ENCODE assay signal across 8 cellular contexts in genomic region chr10:100186253-100186780, GRCh38. TPM values are rescaled to one million over a fixed set of nuclear protein-coding genes. Genes with fewer than 3 reads are reported as not detected.
DNase-seq lines count a peak whose midpoint lies in the region; ATAC-seq, FAIRE-seq and TF ChIP-seq lines count a peak whose summit lies in the region.

No MANE protein-coding gene starts in this region.

- SMC1A ChIA-PET in GM12878 (lab: Charles Lee; ENCODE audit: uncharacterized antibody, unreplicated experiment) = no interaction called here

- peak overlapping the region; percentile 91 to 99 (median 95) for H3K4me3 Mint-ChIP-seq in immature natural killer cell

- CTCF ChIA-PET in GM12878 (lab: Yijun Ruan, JAX) = no interaction called here

- H3K4me1 Mint-ChIP-seq in immature natural killer cell = peaks cover 36 to 51% of the 10 kb centered on the region in 2 donors

- H4K20me1 ChIP-seq in GM12878 (ENCODE audit: control insufficient read depth, insufficient read depth) = no peaks in the 10 kb centered on the region

- H3K36me3 Mint-ChIP-seq in immature natural killer cell = peaks cover 7 to 19% (median 9%) of the 10 kb centered on the region in 3 donors

- H3K4me3 ChIP-seq in ACC112 (ENCODE audit: low read depth, low read length) = peak overlapping the region; percentile 92
- peak overlapping the region; percentile 91 for H3K4me3 ChIP-seq in GM12878

- TSS peak; percentile 94 for BruUV-seq in GM12878 (replicated peaks; lab: Mats Ljungman, UMichigan)

- H3K9ac ChIP-seq in GM12878 (ENCODE audit: control insufficient read depth, insufficient read depth, low read length) = peak overlapping the region; percentile 80

- H3K4me1 ChIP-seq in ACC112 (ENCODE audit: control insufficient read depth, insufficient read depth, low read length, unreplicated experiment) (peaks cover 29% of the 10 kb centered on the region), GM12878 (ENCODE audit: control insufficient read depth, insufficient read depth, low read length) (no peaks in the 10 kb centered on the region)

- peak overlapping the region; percentile 59 for H3K27ac ChIP-seq in ACC112 (ENCODE audit: low read depth, low read length)
- H3K27ac ChIP-seq in GM12878 (ENCODE audit: control insufficient read depth, insufficient read depth) = peak overlapping the region; percentile 83

- H3K27ac Mint-ChIP-seq in immature natural killer cell = peak overlapping the region; percentile 84 to 96 (median 94)

- POLR2A ChIA-PET in GM12878 (lab: Charles Lee) = no interaction called here

- peaks cover 14% of the 10 kb centered on the region for H3K36me3 ChIP-seq in ACC112 (ENCODE audit: insufficient read depth, low read length)
- peaks cover 4 to 7% of the 10 kb centered on the region in 2 experiments; a peak in 3 of 4 replicates for H3K36me3 ChIP-seq in GM12878 (ENCODE audit: control insufficient read depth in 2 of 2, insufficient read depth in 2 of 2, low read length in 1 of 2)

- no peak for TF ChIP-seq CTCF in GM12878 (IDR thresholded peaks at IDR 0.05 in 2 of 3, conservative IDR thresholded peaks at IDR 0.05 in 1 of 3; ENCODE audit: control insufficient read depth in 2 of 3, extremely low read depth in 1 of 3, insufficient read depth in 1 of 3, low read depth in 3 of 3, low read length in 3 of 3)

- peaks cover 0 to 12% (median 2%) of the 10 kb centered on the region in 3 donors for H3K27me3 Mint-ChIP-seq in immature natural killer cell (ENCODE audit: low read depth in 3 of 3)

- no peaks in the 10 kb centered on the region for H3K9me3 Mint-ChIP-seq in immature natural killer cell

- in situ Hi-C loops in GM12878 (cut with MboI) = no loop called here

- no peak for TF ChIP-seq RAD21 in GM12878 (IDR thresholded peaks at IDR 0.05; ENCODE audit: insufficient read depth, low read depth, low read length)

- no peak; a peak in 1 of 4 replicates for TF ChIP-seq EP300 in GM12878 (IDR thresholded peaks at IDR 0.05; ENCODE audit: borderline replicate concordance in 1 of 2, control insufficient read depth in 1 of 2, low read depth in 2 of 2, low read length in 2 of 2)

- RAD21 ChIA-PET in GM12878 (lab: Charles Lee; ENCODE audit: unreplicated experiment) = no interaction called here

- no peak for TF ChIP-seq POLR2A in GM12878 (IDR thresholded peaks at IDR 0.05; ENCODE audit: low read depth, low read length)

- ATAC-seq in HG02678 (IDR thresholded peaks at IDR 0.05; ENCODE audit: unreplicated experiment) = peak; percentile 49
- peak; percentile 70 for ATAC-seq in GM12878

- H3K27me3 ChIP-seq in ACC112 (ENCODE audit: insufficient read depth, low read length) (no peaks in the 10 kb centered on the region), GM12878 (replicated peaks in 1 of 2; ENCODE audit: control insufficient read depth in 2 of 2, insufficient read depth in 2 of 2, low read length in 1 of 2) (no peaks in the 10 kb centered on the region)

- peak overlapping the region; percentile 90 for H3K4me2 ChIP-seq in GM12878 (ENCODE audit: control insufficient read depth, insufficient read depth)

- 2% methylated on average over 14 of the region's 14 CpGs for WGBS in GM12878 (ENCODE audit: insufficient coverage, insufficient replicate concordance, low lambda C conversion rate, missing lambda C conversion rate)

- DNase-seq in GM03348 (ENCODE audit: low spot score) = peak; percentile 58
- peak; percentile 77 for DNase-seq in NCI-H2171 treated with DMSO at 0.1 percent for 48 hours (lab: John Stamatoyannopoulos, UW)
- peak; percentile 44 for DNase-seq in GM12878 (ENCODE audit: low read depth, low spot score)
- DNase-seq in immature natural killer cell = no peak
- peak; percentile 36 for DNase-seq in stimulated activated naive CD4-positive, alpha-beta T cell treated with Interleukin-2 at 50 U/mL for 16 hours (lab: John Stamatoyannopoulos, UW)
- DNase-seq in NCI-H2107 treated with DMSO at 0.1 percent for 48 hours (lab: John Stamatoyannopoulos, UW; ENCODE audit: unreplicated experiment) = no peak

- no peak for FAIRE-seq in GM12878 (lab: Jason Lieb, UNC)

- H2AFZ ChIP-seq in ACC112 (ENCODE audit: low read length, unreplicated experiment) (peak overlapping the region; percentile 71), GM12878 (ENCODE audit: control insufficient read depth, low read depth, low read length) (peak overlapping the region; percentile 83)

- H3K79me2 ChIP-seq in ACC112 (ENCODE audit: control insufficient read depth, insufficient read depth, low read length, unreplicated experiment) = peaks cover 58% of the 10 kb centered on the region
- H3K79me2 ChIP-seq in GM12878 (ENCODE audit: control insufficient read depth, insufficient read depth, low read length) = peaks cover 47% of the 10 kb centered on the region

- intact Hi-C loops in GM12878 (cut with micrococcal nuclease; ENCODE audit: unreplicated experiment) = loop anchor here (10.0 kb wide), 2 partner anchors 212 to 342 kb away; no protein-coding TSS in a partner anchor

- no peaks in the 10 kb centered on the region for H3K9me3 ChIP-seq in GM12878 (replicated peaks; ENCODE audit: control insufficient read depth, insufficient read depth, low read length)

TF ChIP-seq in GM12878, 131 proteins besides CTCF, POLR2A, EP300 and RAD21 (continues in another document):
- no peak; the same call in 1 of the 2 replicates for TF ChIP-seq ZNF207 (IDR thresholded peaks at IDR 0.05; ENCODE audit: borderline replicate concordance)
- TF ChIP-seq GABPA (IDR thresholded peaks at IDR 0.05; ENCODE audit: low read depth) = 0 out of 2 replicates have a peak, but pooled peaks have one; percentile 30
- TF ChIP-seq MTA3 (IDR thresholded peaks at IDR 0.05; ENCODE audit: borderline replicate concordance, low read length) = 0 out of 2 replicates have a peak, but pooled peaks have one; percentile 30
- no peak for TF ChIP-seq TCF12 (IDR thresholded peaks at IDR 0.05; ENCODE audit: low read depth, low read length)
- no peak for TF ChIP-seq GATAD2B (conservative IDR thresholded peaks at IDR 0.05; ENCODE audit: low read depth)
- TF ChIP-seq LARP7 (IDR thresholded peaks at IDR 0.05) = no peak
- TF ChIP-seq, protein P1, sequence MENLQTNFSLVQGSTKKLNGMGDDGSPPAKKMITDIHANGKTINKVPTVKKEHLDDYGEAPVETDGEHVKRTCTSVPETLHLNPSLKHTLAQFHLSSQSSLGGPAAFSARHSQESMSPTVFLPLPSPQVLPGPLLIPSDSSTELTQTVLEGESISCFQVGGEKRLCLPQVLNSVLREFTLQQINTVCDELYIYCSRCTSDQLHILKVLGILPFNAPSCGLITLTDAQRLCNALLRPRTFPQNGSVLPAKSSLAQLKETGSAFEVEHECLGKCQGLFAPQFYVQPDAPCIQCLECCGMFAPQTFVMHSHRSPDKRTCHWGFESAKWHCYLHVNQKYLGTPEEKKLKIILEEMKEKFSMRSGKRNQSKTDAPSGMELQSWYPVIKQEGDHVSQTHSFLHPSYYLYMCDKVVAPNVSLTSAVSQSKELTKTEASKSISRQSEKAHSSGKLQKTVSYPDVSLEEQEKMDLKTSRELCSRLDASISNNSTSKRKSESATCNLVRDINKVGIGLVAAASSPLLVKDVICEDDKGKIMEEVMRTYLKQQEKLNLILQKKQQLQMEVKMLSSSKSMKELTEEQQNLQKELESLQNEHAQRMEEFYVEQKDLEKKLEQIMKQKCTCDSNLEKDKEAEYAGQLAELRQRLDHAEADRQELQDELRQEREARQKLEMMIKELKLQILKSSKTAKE (IDR thresholded peaks at IDR 0.05; ENCODE audit: low read depth, poor library complexity, severe bottlenecking) = peak; percentile 35
- no peak for TF ChIP-seq NBN (IDR thresholded peaks at IDR 0.05)

RNA-seq across cellular contexts. Expression of gene ERLIN1, which starts 0.5 kb away (rescaled TPM):
- total RNA-seq in GM12878 (2013; cell fraction: nucleolus; rRNA removed) = 14.7 and 19.5 TPM in 2 replicates
- total RNA-seq in GM12878 (2014; rRNA removed) (11.2 and 11.7 TPM in 2 replicates), GM12878 (2014; rRNA removed; fragmentation: Illumina TruSeq; extraction: Trizol) (9.0 and 9.5 TPM in 2 replicates), GM12878 (2021) (12.2 and 12.6 TPM in 2 replicates)
- polyA plus RNA-seq in GM12878 (2011; ENCODE audit: low read depth) = 4.8 TPM
- polyA plus RNA-seq in GM12878 (2011; rRNA removed) (18.9 and 21.8 TPM in 2 replicates), GM12878 (2014; fragmentation: Illumina TruSeq; extraction: Trizol) (17.9 and 18.7 TPM in 2 replicates), GM12878 (2014; fragmentation: Nextera tagmentation; extraction: Ambion mirVana) (1 to 10 TPM; 4.9 to 5.8 TPM), GM12878 (2014; rRNA removed) (11.7 and 13.4 TPM in 2 replicates), GM12878 (2016; fragmentation: Nextera tagmentation; extraction: Ambion mirVana) (10 to 100 TPM; 20.6 to 21.7 TPM), immature natural killer cell (10 to 100 TPM in 1 of 3 donors, 1 to 10 TPM in 2; 3.8 to 11.0 (median 9.6) TPM)
- polyA plus RNA-seq in GM12878 (2011; cell fraction: cytosol; rRNA removed) = 11.4 and 12.9 TPM in 2 replicates
- 12.8 and 15.4 TPM in 2 replicates for polyA plus RNA-seq in GM12878 (2011; cell fraction: nucleus; rRNA removed)
- 6.9 and 12.1 TPM in 2 replicates for polyA plus RNA-seq in GM12878 (2012)
- 12.3 and 13.5 TPM in 2 replicates for polyA minus RNA-seq in GM12878 (2011; rRNA and poly(A)+ RNA removed)
- 3.5 and 5.4 TPM in 2 replicates for polyA minus RNA-seq in GM12878 (2011; cell fraction: cytosol; rRNA and poly(A)+ RNA removed)
- 5.0 and 7.2 TPM in 2 replicates for polyA minus RNA-seq in GM12878 (2011; cell fraction: nucleus; rRNA and poly(A)+ RNA removed)

RNA-seq across cellular contexts. Expression of gene CHUK, which starts 43.1 kb away (rescaled TPM):
- 22.9 and 23.8 TPM in 2 replicates for total RNA-seq in GM12878 (2013; cell fraction: nucleolus; rRNA removed)
- total RNA-seq in GM12878 (2014; rRNA removed) (25.1 and 29.4 TPM in 2 replicates), GM12878 (2014; rRNA removed; fragmentation: Illumina TruSeq; extraction: Trizol) (29.2 TPM in 2 replicates), GM12878 (2021) (20.4 and 21.2 TPM in 2 replicates)
- polyA plus RNA-seq in GM12878 (2011; ENCODE audit: low read depth) = 5.3 TPM
- polyA plus RNA-seq in GM12878 (2011; rRNA removed) (25.7 and 35.0 TPM in 2 replicates), GM12878 (2014; fragmentation: Illumina TruSeq; extraction: Trizol) (31.4 and 42.6 TPM in 2 replicates), GM12878 (2014; fragmentation: Nextera tagmentation; extraction: Ambion mirVana) (10 to 100 TPM in 1 of 2 experiments, 1 to 10 TPM in 1; 8.7 to 10.6 TPM), GM12878 (2014; rRNA removed) (15.6 and 18.2 TPM in 2 replicates), GM12878 (2016; fragmentation: Nextera tagmentation; extraction: Ambion mirVana) (10 to 100 TPM; 28.4 to 29.9 TPM), immature natural killer cell (10 to 100 TPM in 2 of 3 donors, 1 to 10 TPM in 1; 8.0 to 19.0 (median 15.0) TPM)
- polyA plus RNA-seq in GM12878 (2011; cell fraction: cytosol; rRNA removed) = 8.2 and 8.9 TPM in 2 replicates
- polyA plus RNA-seq in GM12878 (2011; cell fraction: nucleus; rRNA removed) = 11.1 and 16.7 TPM in 2 replicates
- polyA plus RNA-seq in GM12878 (2012) = 8.7 and 8.9 TPM in 2 replicates
- 15.3 and 24.1 TPM in 2 replicates for polyA minus RNA-seq in GM12878 (2011; rRNA and poly(A)+ RNA removed)
- 6.1 and 7.9 TPM in 2 replicates for polyA minus RNA-seq in GM12878 (2011; cell fraction: cytosol; rRNA and poly(A)+ RNA removed)
- 8.1 and 13.1 TPM in 2 replicates for polyA minus RNA-seq in GM12878 (2011; cell fraction: nucleus; rRNA and poly(A)+ RNA removed)

Comparison
In these comparisons a context has a peak if more than half of its experiments do, and no peak if none do; other contexts are left out.
1. DNase-seq: peak in GM03348 (single experiment), NCI-H2171 treated with DMSO at 0.1 percent for 48 hours (single experiment), GM12878 (single experiment) and stimulated activated naive CD4-positive, alpha-beta T cell treated with Interleukin-2 at 50 U/mL for 16 hours (single experiment); none in immature natural killer cell (0 of 3) and NCI-H2107 treated with DMSO at 0.1 percent for 48 hours (single experiment).